Comparison of ENCODE assay signal across 6 cellular contexts in genomic region chr2:114784046-114784445, GRCh38.
"Had no signal": no experiment of that assay in that cellular context is flagged by ENCODE, and none has a peak within 500 bp of the region (broad histone marks: within the 10 kb centered on the region; RNA-seq: fewer than 3 reads in every experiment).

No MANE protein-coding gene starts in this region.

- H3K4me3 ChIP-seq: K562 had no signal

- ATAC-seq: K562 had no signal

- DNase-seq: GOT3, H9, HCEC 1CT, IMR-90, KG1 had no signal
